26 cellular contexts compared by ENCODE assay signal in the genomic region with DNA sequence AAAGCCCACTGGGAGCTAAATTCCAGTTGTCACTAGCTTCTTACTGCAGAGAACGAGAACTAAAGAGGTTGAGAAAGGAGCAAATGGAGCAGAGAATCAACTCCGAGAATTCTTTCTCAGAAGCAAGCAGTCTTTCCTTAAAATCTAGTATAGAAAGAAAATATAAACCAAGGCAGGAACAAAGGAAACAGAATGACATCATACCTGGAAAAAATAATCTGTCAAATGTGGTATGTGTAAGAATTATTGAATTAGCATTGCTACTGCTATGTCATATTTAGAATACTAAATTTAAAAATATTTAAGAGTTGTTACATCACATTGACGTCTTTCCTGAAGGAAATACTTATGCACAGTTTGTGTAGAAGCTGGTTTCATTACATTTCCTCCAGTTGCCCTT.
"Had no signal": no experiment of that assay in that cellular context is flagged by ENCODE, and none has a peak within 500 bp of the region (broad histone marks: within the 10 kb centered on the region; RNA-seq: fewer than 3 reads in every experiment).

No MANE protein-coding gene starts in this region.

- H3K4me3 Mint-ChIP-seq: activated B cell treated with CpG ODN at 0.5 μM for 24 hours; activated naive CD4-positive, alpha-beta T cell treated with anti-CD3 and anti-CD28 coated beads for 36 hours; mesothelial cell of epicardium; neural progenitor cell; T-helper 2 cell treated with Interferon-gamma antibody and Interleukin-4, amounts not matched to agents 5 μg/mL and 100 μg/mL, for 36 hours had no signal

- H3K4me1 ChIP-seq: colonic mucosa had no signal

- ATAC-seq: gastroesophageal sphincter, psoas muscle had no signal

- H3K9ac ChIP-seq: neural progenitor cell, parathyroid adenoma had no signal

- FAIRE-seq: endothelial cell of umbilical vein had no signal

- H3K36me3 ChIP-seq: neural progenitor cell had no signal

- H3K27me3 Mint-ChIP-seq: activated B cell treated with CpG ODN at 0.5 μM for 24 hours, naive B cell had no signal

- H3K27ac ChIP-seq: colonic mucosa, neural progenitor cell, parathyroid adenoma, psoas muscle, tibial nerve had no signal

- H3K27ac Mint-ChIP-seq: activated B cell treated with CpG ODN at 0.5 μM for 24 hours; activated naive CD4-positive, alpha-beta T cell treated with anti-CD3 and anti-CD28 coated beads for 36 hours; mesothelial cell of epicardium; neural progenitor cell; T-helper 2 cell treated with Interferon-gamma antibody and Interleukin-4, amounts not matched to agents 5 μg/mL and 100 μg/mL, for 36 hours had no signal

- H3K9me3 ChIP-seq: colonic mucosa, gastroesophageal sphincter, psoas muscle, tibial nerve had no signal

- H3K9me3 Mint-ChIP-seq: activated B cell treated with CpG ODN at 0.5 μM for 24 hours; activated naive CD4-positive, alpha-beta T cell treated with anti-CD3 and anti-CD28 coated beads for 36 hours; mesothelial cell of epicardium; naive B cell; neural progenitor cell; T-helper 2 cell treated with Interferon-gamma antibody and Interleukin-4, amounts not matched to agents 5 μg/mL and 100 μg/mL, for 36 hours had no signal

- H3K27me3 ChIP-seq: colonic mucosa, dorsolateral prefrontal cortex, gastroesophageal sphincter, neural progenitor cell, tibial nerve had no signal

- DNase-seq: activated B cell treated with CpG ODN at 0.5 μM for 24 hours; activated CD4-positive, alpha-beta T cell treated with anti-CD3 and anti-CD28 coated beads for 4 hours; activated CD4-positive, alpha-beta T cell treated with anti-CD3 and anti-CD28 coated beads, Interleukin-2, amount 50 U/mL, for 48 hours; activated CD8-positive, alpha-beta memory T cell treated with anti-CD3 and anti-CD28 coated beads for 24 hours; activated effector memory CD4-positive, alpha-beta T cell treated with anti-CD3 and anti-CD28 coated beads, Interleukin-2, amount 50 U/mL, for 16 hours; activated naive CD4-positive, alpha-beta T cell treated with anti-CD3 and anti-CD28 coated beads for 36 hours; cerebellar nuclear complex; colonic mucosa; dorsolateral prefrontal cortex; effector memory CD4-positive, alpha-beta T cell; head of caudate nucleus; hippocampal formation; naive B cell; occipital lobe; psoas muscle; stimulated activated CD4-positive, alpha-beta T cell treated with anti-CD3 and anti-CD28 coated beads, Interleukin-15, amount 100 ng/mL, for 24 hours; stimulated activated CD4-positive, alpha-beta T cell treated with anti-CD3 and anti-CD28 coated beads, Interleukin-2, amount 100 ng/mL, for 24 hours; stimulated activated naive CD4-positive, alpha-beta T cell had no signal

- H3K4me3 ChIP-seq: colonic mucosa, gastroesophageal sphincter, lung, neural progenitor cell, psoas muscle, tibial nerve had no signal

- H3K4me2 ChIP-seq: neural progenitor cell had no signal
